In the genomic region with DNA sequence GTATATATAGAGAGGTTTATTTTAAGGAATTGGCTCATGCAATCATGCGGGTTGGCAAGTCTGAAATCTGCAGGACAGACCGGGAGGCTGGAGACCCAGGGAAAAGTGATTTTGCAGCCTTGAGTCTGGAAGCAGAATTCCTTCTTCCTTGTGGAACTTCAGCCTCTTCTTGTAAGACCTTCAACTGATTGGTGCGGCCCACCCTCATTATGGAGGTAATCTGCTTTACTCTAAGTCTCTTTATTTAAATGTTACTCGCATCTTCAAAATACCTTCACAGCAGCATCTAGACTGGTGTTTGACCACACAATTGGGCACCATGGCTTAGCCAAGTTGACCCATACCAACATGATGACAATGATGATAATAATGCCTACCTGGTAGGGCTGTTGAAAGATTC, we compare ENCODE assay signal across 37 cellular contexts. TPM values are rescaled to one million over a fixed set of nuclear protein-coding genes. Genes with fewer than 3 reads are reported as not detected.
"Had no signal": no experiment of that assay in that cellular context is flagged by ENCODE, and none has a peak within 500 bp of the region (broad histone marks: within the 10 kb centered on the region; RNA-seq: fewer than 3 reads in every experiment).

No MANE protein-coding gene starts in this region.

- ATAC-seq: activated CD8-positive, alpha-beta memory T cell treated with anti-CD3 and anti-CD28 coated beads, Interleukin-2, amount 10 ng/mL, durations not matched to agents 7 days and 5 days; PC-3 had no signal

- H3K4me1 ChIP-seq: ascending aorta had no signal

- H3K27ac Mint-ChIP-seq: activated CD4-positive, alpha-beta memory T cell treated with anti-CD3 and anti-CD28 coated beads, Interleukin-2, amount 10 ng/mL, durations not matched to agents 7 days and 5 days; activated CD8-positive, alpha-beta memory T cell treated with anti-CD3 and anti-CD28 coated beads, Interleukin-2, amount 10 ng/mL, durations not matched to agents 7 days and 5 days; activated naive CD8-positive, alpha-beta T cell treated with anti-CD3 and anti-CD28 coated beads, Interleukin-2, amount 10 ng/mL, durations not matched to agents 7 days and 5 days had no signal

- H3K27ac ChIP-seq: ascending aorta, RWPE1, SJCRH30, SK-N-MC, WERI-Rb-1 had no signal

- H3K4me1 Mint-ChIP-seq: activated naive CD8-positive, alpha-beta T cell treated with anti-CD3 and anti-CD28 coated beads, Interleukin-2, amount 10 ng/mL, durations not matched to agents 7 days and 5 days had no signal

- H3K4me3 Mint-ChIP-seq: activated CD4-positive, alpha-beta memory T cell treated with anti-CD3 and anti-CD28 coated beads, Interleukin-2, amount 10 ng/mL, durations not matched to agents 7 days and 5 days; activated CD8-positive, alpha-beta memory T cell treated with anti-CD3 and anti-CD28 coated beads, Interleukin-2, amount 10 ng/mL, durations not matched to agents 7 days and 5 days; activated naive CD8-positive, alpha-beta T cell treated with anti-CD3 and anti-CD28 coated beads, Interleukin-2, amount 10 ng/mL, durations not matched to agents 7 days and 5 days had no signal

- H3K36me3 Mint-ChIP-seq: activated CD8-positive, alpha-beta memory T cell treated with anti-CD3 and anti-CD28 coated beads, Interleukin-2, amount 10 ng/mL, durations not matched to agents 7 days and 5 days; activated naive CD8-positive, alpha-beta T cell treated with anti-CD3 and anti-CD28 coated beads, Interleukin-2, amount 10 ng/mL, durations not matched to agents 7 days and 5 days had no signal

- H3K27me3 ChIP-seq: ascending aorta, MG63, SJCRH30 had no signal

- H3K4me3 ChIP-seq: ascending aorta, MG63, SJCRH30, SK-N-MC had no signal

- H3K9me3 Mint-ChIP-seq: activated CD4-positive, alpha-beta memory T cell treated with anti-CD3 and anti-CD28 coated beads, Interleukin-2, amount 10 ng/mL, durations not matched to agents 7 days and 5 days; activated naive CD8-positive, alpha-beta T cell treated with anti-CD3 and anti-CD28 coated beads, Interleukin-2, amount 10 ng/mL, durations not matched to agents 7 days and 5 days had no signal

- H3K27me3 Mint-ChIP-seq: activated CD4-positive, alpha-beta memory T cell treated with anti-CD3 and anti-CD28 coated beads, Interleukin-2, amount 10 ng/mL, durations not matched to agents 7 days and 5 days; activated CD8-positive, alpha-beta memory T cell treated with anti-CD3 and anti-CD28 coated beads, Interleukin-2, amount 10 ng/mL, durations not matched to agents 7 days and 5 days had no signal

- DNase-seq: activated CD4-positive, alpha-beta memory T cell treated with anti-CD3 and anti-CD28 coated beads, Interleukin-2, amount 10 ng/mL, durations not matched to agents 7 days and 5 days; activated CD4-positive, alpha-beta T cell treated with anti-CD3 and anti-CD28 coated beads for 1 hour; activated CD4-positive, alpha-beta T cell treated with anti-CD3 and anti-CD28 coated beads for 48 hours; activated CD4-positive, CD25-positive, alpha-beta regulatory T cell; activated CD8-positive, alpha-beta memory T cell treated with anti-CD3 and anti-CD28 coated beads for 24 hours; activated CD8-positive, alpha-beta memory T cell treated with anti-CD3 and anti-CD28 coated beads, Interleukin-2, amount 10 ng/mL, durations not matched to agents 7 days and 5 days; activated CD8-positive, alpha-beta memory T cell treated with anti-CD3 and anti-CD28 coated beads, Interleukin-2, amount 50 U/mL, for 48 hours; activated effector memory CD4-positive, alpha-beta T cell treated with anti-CD3 and anti-CD28 coated beads, Interleukin-2, amount 50 U/mL, for 16 hours; activated naive CD4-positive, alpha-beta T cell; activated naive CD4-positive, alpha-beta T cell treated with anti-CD3 and anti-CD28 coated beads, Interleukin-2, amount 50 U/mL, for 16 hours; activated naive CD8-positive, alpha-beta T cell treated with anti-CD3 and anti-CD28 coated beads, Interleukin-2, amount 10 ng/mL, durations not matched to agents 7 days and 5 days; activated T-cell treated with anti-CD3 and anti-CD28 coated beads, Interleukin-2, amount 50 U/mL, for 48 hours; amygdala; caudate nucleus; cerebellar nuclear complex; Kasumi-1; KG1; MG63; NCI-H1048; NCI-H1105 treated with DMSO at 0.1 percent for 48 hours; NCI-H1436; NCI-H1694; NCI-H1930; NCI-H2081 treated with DMSO at 0.1 percent for 48 hours; NCI-H226; NCI-H524 treated with DMSO at 0.1 percent for 48 hours; NK-92 treated with Interleukin-12 subunit alpha and Interleukin-12 subunit beta, amount 100 ng/mL, for 24 hours; PC-3; SHP77; SJCRH30; T1000; WERI-Rb-1 had no signal

- H3K36me3 ChIP-seq: ascending aorta, MG63, SJCRH30, WERI-Rb-1 had no signal

- H3K9me3 ChIP-seq: ascending aorta, MG63 had no signal

RNA-seq across cellular contexts. Expression of a gene that starts 17.8 kb away (rescaled TPM):
- total RNA-seq: activated CD4-positive, alpha-beta memory T cell treated with anti-CD3 and anti-CD28 coated beads, Interleukin-2, amount 10 ng/mL, durations not matched to agents 7 days and 5 days; activated naive CD8-positive, alpha-beta T cell treated with anti-CD3 and anti-CD28 coated beads, Interleukin-2, amount 10 ng/mL, durations not matched to agents 7 days and 5 days; ascending aorta had no signal

RNA-seq across cellular contexts. Expression of a gene that starts 58.7 kb away (rescaled TPM):
- total RNA-seq: activated CD4-positive, alpha-beta memory T cell treated with anti-CD3 and anti-CD28 coated beads, Interleukin-2, amount 10 ng/mL, durations not matched to agents 7 days and 5 days; activated naive CD8-positive, alpha-beta T cell treated with anti-CD3 and anti-CD28 coated beads, Interleukin-2, amount 10 ng/mL, durations not matched to agents 7 days and 5 days; SJCRH30; T-helper 1 cell treated with Interleukin-12 subunit alpha and Interleukin-12 subunit beta and Interleukin-4 antibody, amounts not matched to agents 30 ng/mL and 1 ng/mL, for 36 hours; T-helper 2 cell treated with Interferon-gamma antibody and Interleukin-4, amounts not matched to agents 100 ng/mL and 5 ng/mL, for 36 hours had no signal
